18 cellular contexts compared by ENCODE assay signal in genomic region chr13:25929816-25930215, GRCh38.
A peak's percentile ranks its signal among the peaks of the same experiment; 100 is the strongest.
DNase-seq lines count a peak whose midpoint lies in the region; ATAC-seq and TF ChIP-seq lines count a peak whose summit lies in the region.
"Had no signal": no experiment of that assay in that cellular context is flagged by ENCODE, and none has a peak within 500 bp of the region (broad histone marks: within the 10 kb centered on the region; RNA-seq: fewer than 3 reads in every experiment).

No MANE protein-coding gene starts in this region.

- TF ChIP-seq CTCF in glutamatergic neuron (IDR thresholded peaks at IDR 0.05; ENCODE audit: partially characterized antibody, unreplicated experiment), result no peak
- TF ChIP-seq CTCF in osteocyte (IDR thresholded peaks at IDR 0.05), result no peak

- no peak overlapping the region for H3K9ac ChIP-seq in BLaER1
- no peak overlapping the region for H3K9ac ChIP-seq in BLaER1 treated with 17β-estradiol and CSF1 and Interleukin-3, amounts not matched to agents 10 nM and 100 nM

- H3K27ac Mint-ChIP-seq in glutamatergic neuron (ENCODE audit: unreplicated experiment) (peak overlapping the region; percentile 6), osteocyte (ENCODE audit: unreplicated experiment) (peak overlapping the region; percentile 62)
- H3K27ac Mint-ChIP-seq: CD14-positive monocyte had no signal

- no peaks in the 10 kb centered on the region for H3K27me3 Mint-ChIP-seq in glutamatergic neuron (ENCODE audit: unreplicated experiment)
- no peaks in the 10 kb centered on the region for H3K27me3 Mint-ChIP-seq in osteocyte (ENCODE audit: unreplicated experiment)
- no peaks in the 10 kb centered on the region for H3K27me3 Mint-ChIP-seq in activated T-cell treated with anti-CD3 and anti-CD28 coated beads, Interleukin-2, amount 50 U/mL, for 4 hours (ENCODE audit: low read depth)

- peak overlapping the region; percentile 37; the same call in 1 of the 2 replicates for H3K27ac ChIP-seq in BLaER1
- no peak overlapping the region for H3K27ac ChIP-seq in BLaER1 treated with 17β-estradiol and CSF1 and Interleukin-3, amounts not matched to agents 10 nM and 100 nM
- H3K27ac ChIP-seq: HL-60 had no signal

- no peaks in the 10 kb centered on the region for H4K20me1 ChIP-seq in BLaER1
- no peaks in the 10 kb centered on the region for H4K20me1 ChIP-seq in BLaER1 treated with 17β-estradiol and CSF1 and Interleukin-3, amounts not matched to agents 10 nM and 100 nM

- H3K36me3 Mint-ChIP-seq in glutamatergic neuron (ENCODE audit: unreplicated experiment) (peaks cover 2% of the 10 kb centered on the region), osteocyte (ENCODE audit: unreplicated experiment) (no peaks in the 10 kb centered on the region)
- no peaks in the 10 kb centered on the region for H3K36me3 Mint-ChIP-seq in activated T-cell treated with anti-CD3 and anti-CD28 coated beads, Interleukin-2, amount 50 U/mL, for 4 hours (ENCODE audit: insufficient read depth)
- H3K36me3 Mint-ChIP-seq: CD14-positive monocyte; CD4-positive, alpha-beta memory T cell had no signal

- H3K27me3 ChIP-seq in BLaER1, result no peaks in the 10 kb centered on the region
- H3K27me3 ChIP-seq in BLaER1 treated with 17β-estradiol and CSF1 and Interleukin-3, amounts not matched to agents 10 nM and 100 nM, result no peaks in the 10 kb centered on the region
- H3K27me3 ChIP-seq: BE2C had no signal

- H3K4me3 ChIP-seq in BLaER1, result no peak overlapping the region
- H3K4me3 ChIP-seq in BLaER1 treated with 17β-estradiol and CSF1 and Interleukin-3, amounts not matched to agents 10 nM and 100 nM, result no peak overlapping the region
- H3K4me3 ChIP-seq: HAP-1, K562 had no signal

- H3K4me2 ChIP-seq in BLaER1, result peak overlapping the region; percentile 73
- peak overlapping the region in 9 of 11 experiments; percentile 34 to 81 (median 71); a peak in 17 of 22 replicates for H3K4me2 ChIP-seq in BLaER1 treated with 17β-estradiol and CSF1 and Interleukin-3, amounts not matched to agents 10 nM and 100 nM

- H3K36me3 ChIP-seq in BLaER1, result no peaks in the 10 kb centered on the region
- no peaks in the 10 kb centered on the region for H3K36me3 ChIP-seq in BLaER1 treated with 17β-estradiol and CSF1 and Interleukin-3, amounts not matched to agents 10 nM and 100 nM
- H3K36me3 ChIP-seq: BE2C, HAP-1 had no signal

- peaks cover 81% of the 10 kb centered on the region for H3K4me1 ChIP-seq in BLaER1
- H3K4me1 ChIP-seq in BLaER1 treated with 17β-estradiol and CSF1 and Interleukin-3, amounts not matched to agents 10 nM and 100 nM, result peaks cover 9 to 80% (median 62%) of the 10 kb centered on the region in 10 experiments
- H3K4me1 ChIP-seq: BE2C, HAP-1 had no signal

- DNase-seq in glutamatergic neuron, result no peak
- DNase-seq in osteocyte (ENCODE audit: extremely low spot score, unreplicated experiment), result no peak
- DNase-seq in activated T-cell treated with anti-CD3 and anti-CD28 coated beads, Interleukin-2, amount 50 U/mL, for 4 hours, result no peak
- DNase-seq in NCI-H2107 (lab: John Stamatoyannopoulos, UW), result no peak
- DNase-seq: ACHN; BE2C; Calu3; CD4-positive, alpha-beta memory T cell; DMS79 treated with DMSO at 0.1 percent for 48 hours; GF-D8; GOT3; IMR-90 had no signal

- ATAC-seq in activated T-cell treated with anti-CD3 and anti-CD28 coated beads, Interleukin-2, amount 50 U/mL, for 4 hours, result no peak
- ATAC-seq: K562 had no signal

- H3K4me1 Mint-ChIP-seq in glutamatergic neuron (ENCODE audit: low read depth, unreplicated experiment) (peaks cover 57% of the 10 kb centered on the region), osteocyte (ENCODE audit: unreplicated experiment) (peaks cover 34% of the 10 kb centered on the region)
- no peaks in the 10 kb centered on the region for H3K4me1 Mint-ChIP-seq in activated T-cell treated with anti-CD3 and anti-CD28 coated beads, Interleukin-2, amount 50 U/mL, for 4 hours (ENCODE audit: low read depth)
- H3K4me1 Mint-ChIP-seq: CD14-positive monocyte had no signal

- peaks cover 6% of the 10 kb centered on the region for H3K9me3 Mint-ChIP-seq in glutamatergic neuron (ENCODE audit: unreplicated experiment)
- H3K9me3 Mint-ChIP-seq in osteocyte (ENCODE audit: unreplicated experiment), result no peaks in the 10 kb centered on the region
- no peaks in the 10 kb centered on the region for H3K9me3 Mint-ChIP-seq in activated T-cell treated with anti-CD3 and anti-CD28 coated beads, Interleukin-2, amount 50 U/mL, for 4 hours
- H3K9me3 Mint-ChIP-seq: CD4-positive, alpha-beta memory T cell had no signal

- peaks cover under 1% of the 10 kb centered on the region; the same call in 1 of the 2 replicates for H3K9me3 ChIP-seq in BLaER1
- no peaks in the 10 kb centered on the region; a peak in 1 of 22 replicates for H3K9me3 ChIP-seq in BLaER1 treated with 17β-estradiol and CSF1 and Interleukin-3, amounts not matched to agents 10 nM and 100 nM (replicated peaks in 1 of 11)
- H3K9me3 ChIP-seq: BE2C, HAP-1 had no signal

- H3K4me3 Mint-ChIP-seq in glutamatergic neuron (ENCODE audit: unreplicated experiment) (peak overlapping the region; percentile 44), osteocyte (ENCODE audit: unreplicated experiment) (no peak overlapping the region)
- H3K4me3 Mint-ChIP-seq in activated T-cell treated with anti-CD3 and anti-CD28 coated beads, Interleukin-2, amount 50 U/mL, for 4 hours, result no peak overlapping the region
- H3K4me3 Mint-ChIP-seq: CD14-positive monocyte; CD4-positive, alpha-beta memory T cell had no signal
